In genomic region chr16:87279094-87279658, GRCh38 we compare ENCODE assay signal across 10 cellular contexts. TPM values are rescaled to one million over a fixed set of nuclear protein-coding genes. Genes with fewer than 3 reads are reported as not detected.
A peak's percentile ranks its signal among the peaks of the same experiment; 100 is the strongest.
DNase-seq lines count a peak whose midpoint lies in the region; ATAC-seq, FAIRE-seq and TF ChIP-seq lines count a peak whose summit lies in the region.
"Had no signal": no experiment of that assay in that cellular context is flagged by ENCODE, and none has a peak within 500 bp of the region (broad histone marks: within the 10 kb centered on the region; RNA-seq: fewer than 3 reads in every experiment).

No MANE protein-coding gene starts in this region.

- no peak for TF ChIP-seq POLR2A in K562 (conservative IDR thresholded peaks at IDR 0.05)
- no peak for TF ChIP-seq POLR2A in testis (IDR thresholded peaks at IDR 0.05)

- H3K27me3 ChIP-seq in NT2/D1 (ENCODE audit: insufficient read depth, insufficient read length) (peaks cover 8% of the 10 kb centered on the region), K562 (ENCODE audit: control insufficient read depth in 2 of 2, insufficient read depth in 2 of 2, low read length in 2 of 2) (no peaks in the 10 kb centered on the region), neural progenitor cell (peaks cover 10% of the 10 kb centered on the region), testis (no peaks in the 10 kb centered on the region)

- no peak for TF ChIP-seq EP300 in K562 (IDR thresholded peaks at IDR 0.05; ENCODE audit: low read length)

- no peak for ATAC-seq in K562
- ATAC-seq: CD8-positive, alpha-beta T cell had no signal

- intact Hi-C loops in K562 (cut with micrococcal nuclease) (loop anchor here (5.0 kb wide), 1 partner anchor 217 kb away; no protein-coding TSS in a partner anchor), testis (cut with DNase I; ENCODE audit: low total_unique reads) (loop anchor here (5.0 kb wide), 1 partner anchor 717 kb away; no protein-coding TSS in a partner anchor)

- H3K27me3 Mint-ChIP-seq in neural progenitor cell (ENCODE audit: insufficient read depth, low read depth) = peaks cover 7% of the 10 kb centered on the region

- peaks cover 8% of the 10 kb centered on the region; the same call in 1 of the 2 replicates for H4K20me1 ChIP-seq in K562 (replicated peaks; ENCODE audit: control insufficient read depth, insufficient read depth, low read length)
- H4K20me1 ChIP-seq in neural progenitor cell (ENCODE audit: low read depth) = no peaks in the 10 kb centered on the region

- H2AFZ ChIP-seq in K562 (ENCODE audit: low read depth, low read length) (no peak overlapping the region), neural progenitor cell (replicated peaks) (no peak overlapping the region)

- H3F3A ChIP-seq in neural progenitor cell (ENCODE audit: low read depth) = no peaks in the 10 kb centered on the region

- H3K79me2 ChIP-seq in K562 (ENCODE audit: control insufficient read depth, insufficient read depth, low read length) (no peaks in the 10 kb centered on the region), neural progenitor cell (ENCODE audit: low read depth) (no peaks in the 10 kb centered on the region)

- 47% methylated on average over 18 of the region's 18 CpGs for WGBS in K562 (ENCODE audit: insufficient coverage, low coverage, missing lambda C conversion rate)
- WGBS in testis, 2 donors = 71 to 74% methylated on average over 18 of the region's 18 CpGs

- peaks cover 31% of the 10 kb centered on the region for H3K4me1 Mint-ChIP-seq in neural progenitor cell

- no peaks in the 10 kb centered on the region for H3K9me1 ChIP-seq in K562 (ENCODE audit: control insufficient read depth, insufficient read depth, low read length)

- POLR2A ChIA-PET in K562 (lab: Yijun Ruan, JAX) = interaction anchor here (0.7 kb wide), 1 partner anchor 18 kb away, joined by 3 read pairs; no protein-coding TSS in a partner anchor

- H3K36me3 ChIP-seq in NT2/D1 (ENCODE audit: insufficient read depth, insufficient read length, low read length) (no peaks in the 10 kb centered on the region), K562 (ENCODE audit: control insufficient read depth, insufficient read depth, low read length) (no peaks in the 10 kb centered on the region), neural progenitor cell (no peaks in the 10 kb centered on the region), testis (ENCODE audit: low read depth, missing control alignments) (no peaks in the 10 kb centered on the region)

- H3K4me2 ChIP-seq in K562 (ENCODE audit: insufficient read depth, low read length) = no peak overlapping the region
- peak overlapping the region; percentile 20 for H3K4me2 ChIP-seq in neural progenitor cell

- peak overlapping the region; percentile 66 for H3K9ac ChIP-seq in NT2/D1 (ENCODE audit: insufficient read length, low read depth)
- no peak overlapping the region for H3K9ac ChIP-seq in K562 (ENCODE audit: insufficient read depth in 1 of 2, low read depth in 2 of 2, low read length in 2 of 2)
- H3K9ac ChIP-seq in neural progenitor cell = no peak overlapping the region

- H3K4me1 ChIP-seq in NT2/D1 (ENCODE audit: insufficient read depth, insufficient read length) (peaks cover 11% of the 10 kb centered on the region), K562 (replicated peaks in 1 of 2; ENCODE audit: control insufficient read depth in 2 of 2, insufficient read depth in 2 of 2, low read length in 2 of 2) (peaks cover 0 to 13% of the 10 kb centered on the region in 2 experiments; a peak in 2 of 5 replicates), neural progenitor cell (peaks cover 5% of the 10 kb centered on the region), testis (no peaks in the 10 kb centered on the region)

- H3K36me3 Mint-ChIP-seq in neural progenitor cell = no peaks in the 10 kb centered on the region
- H3K36me3 Mint-ChIP-seq: CD8-positive, alpha-beta T cell had no signal

- DNase-seq in NT2/D1 (ENCODE audit: low read depth, low spot score) = no peak
- DNase-seq in K562 (ENCODE audit: extremely low read depth in 1 of 4, low spot score in 3 of 4) = no peak
- no peak for DNase-seq in neural progenitor cell (ENCODE audit: low spot score)
- DNase-seq in testis = no peak
- DNase-seq in NCI-H446 (lab: John Stamatoyannopoulos, UW) = no peak
- DNase-seq in NOMO-1 (lab: John Stamatoyannopoulos, UW; ENCODE audit: unreplicated experiment in 2 of 2) = no peak
- DNase-seq in AG08396 (ENCODE audit: low spot score) = no peak

- no peaks in the 10 kb centered on the region for H3K9me3 Mint-ChIP-seq in neural progenitor cell
- H3K9me3 Mint-ChIP-seq: CD8-positive, alpha-beta T cell; HFFc6 had no signal

- TF ChIP-seq CTCF in K562 (IDR thresholded peaks at IDR 0.05 in 2 of 3, conservative IDR thresholded peaks at IDR 0.05 in 1 of 3; ENCODE audit: insufficient read depth in 2 of 3, low read depth in 1 of 3, low read length in 3 of 3) (no peak), neural progenitor cell (IDR thresholded peaks at IDR 0.05) (no peak), testis (IDR thresholded peaks at IDR 0.05) (no peak)

- no peak for TF ChIP-seq RAD21 in K562 (CRISPR knock-in tag; conservative IDR thresholded peaks at IDR 0.05 in 1 of 2, IDR thresholded peaks at IDR 0.05 in 1 of 2)

- H3K27ac Mint-ChIP-seq in neural progenitor cell = no peak overlapping the region
- H3K27ac Mint-ChIP-seq: CD8-positive, alpha-beta T cell; HFFc6 had no signal

- no TSS peak for BruUV-seq in K562 (replicated peaks; lab: Mats Ljungman, UMichigan)

- no peaks in the 10 kb centered on the region for H3K9me3 ChIP-seq in NT2/D1 (ENCODE audit: insufficient read depth, low read length)
- no peaks in the 10 kb centered on the region for H3K9me3 ChIP-seq in K562 (replicated peaks; ENCODE audit: control insufficient read depth, insufficient read depth, low read depth, low read length)
- H3K9me3 ChIP-seq in neural progenitor cell (ENCODE audit: low read depth) = no peaks in the 10 kb centered on the region
- no peaks in the 10 kb centered on the region for H3K9me3 ChIP-seq in testis

- no peak overlapping the region for H3K4me3 Mint-ChIP-seq in neural progenitor cell
- H3K4me3 Mint-ChIP-seq: CD8-positive, alpha-beta T cell; HFFc6 had no signal

- H3K27ac ChIP-seq in K562 (ENCODE audit: extremely low read depth, low read depth, low read length) (no peak overlapping the region), neural progenitor cell (no peak overlapping the region), testis (no peak overlapping the region)

- in situ Hi-C loops in K562 (cut with MboI) = loop anchor here (10.0 kb wide), 1 partner anchor 714 kb away; the partner anchor contains the start of gene FOXC2

- CTCF ChIA-PET in K562 (lab: Yijun Ruan, JAX; ENCODE audit: low intra/inter-chr PET ratio) = interaction anchor here (0.7 to 2.0 kb wide), 3 partner anchors 76 to 715 kb away, joined by 4 to 38 read pairs (median 7); no protein-coding TSS in a partner anchor

- H3K4me3 ChIP-seq in NT2/D1 (ENCODE audit: insufficient read length, low read depth) (no peak overlapping the region), K562 (no peak overlapping the region), neural progenitor cell (no peak overlapping the region), testis (no peak overlapping the region)

- no peak for FAIRE-seq in K562 (lab: Jason Lieb, UNC)
- FAIRE-seq: RCC 7860 had no signal

TF ChIP-seq in K562, 482 proteins besides CTCF, POLR2A, EP300 and RAD21:
- TF ChIP-seq ZNF24 (IDR thresholded peaks at IDR 0.05) (peak; percentile 59; the same call in 1 of the 2 replicates), NR2C1 (IDR thresholded peaks at IDR 0.05) (no peak), NR2C1 (tag; IDR thresholded peaks at IDR 0.05) (no peak), ERF (CRISPR knock-in tag; IDR thresholded peaks at IDR 0.05) (no peak), ZNF143 (CRISPR knock-in tag; IDR thresholded peaks at IDR 0.05) (no peak), POLR2H (tag; IDR thresholded peaks at IDR 0.05; ENCODE audit: low read depth) (no peak), TAF9B (IDR thresholded peaks at IDR 0.05; ENCODE audit: partially characterized antibody) (no peak)

RNA-seq across cellular contexts. Expression of gene C16orf95, which starts 38.0 kb away (rescaled TPM):
- total RNA-seq in K562 (2011; cell fraction: chromatin; rRNA removed; ENCODE audit: low replicate concordance) = 15.0 and 27.5 TPM in 2 replicates
- total RNA-seq in K562 (2011; cell fraction: nucleolus; rRNA removed) = 20.7 and 23.5 TPM in 2 replicates
- 12.6 and 13.9 TPM in 2 replicates for total RNA-seq in K562 (2011; cell fraction: nucleoplasm; rRNA removed)
- total RNA-seq in K562 (2014; rRNA removed) = 9.3 and 13.9 TPM in 2 replicates
- total RNA-seq in K562 (2014; rRNA removed; fragmentation: Illumina TruSeq; extraction: Trizol) = 7.4 and 9.4 TPM in 2 replicates
- total RNA-seq in K562 (2015; rRNA removed; fragmentation: Illumina TruSeq; extraction: Trizol) = 9.6 and 10.1 TPM in 2 replicates
- total RNA-seq in K562 (2021) = 20.5 and 22.6 TPM in 2 replicates
- polyA plus RNA-seq in K562 (2011; rRNA removed) = 6.5 and 11.0 TPM in 2 replicates
- 7.6 and 13.1 TPM in 2 replicates for polyA plus RNA-seq in K562 (2011; cell fraction: cytosol; rRNA removed)
- polyA plus RNA-seq in K562 (2011; cell fraction: nucleus; rRNA removed) = 17.5 and 20.0 TPM in 2 replicates
- polyA plus RNA-seq in K562 (2012) = 23.2 and 31.2 TPM in 2 replicates
- 5.9 and 7.2 TPM in 2 replicates for polyA plus RNA-seq in K562 (2014; fragmentation: Illumina TruSeq; extraction: Trizol)
- polyA plus RNA-seq in K562 (2014; fragmentation: Nextera tagmentation; extraction: Ambion mirVana) = 10 to 100 TPM; 13.7 to 15.3 TPM
- 8.5 TPM in 2 replicates for polyA plus RNA-seq in K562 (2014; rRNA removed)
- polyA minus RNA-seq in K562 (2011; rRNA and poly(A)+ RNA removed) = 2.5 and 4.1 TPM in 2 replicates
- 4.9 and 6.0 TPM in 2 replicates for polyA minus RNA-seq in K562 (2011; cell fraction: cytosol; rRNA and poly(A)+ RNA removed)
- polyA minus RNA-seq in K562 (2011; cell fraction: nucleus; rRNA and poly(A)+ RNA removed) = 10.5 and 13.0 TPM in 2 replicates
- total RNA-seq in neural progenitor cell (ENCODE audit: low replicate concordance) = 4.8 and 6.7 TPM in 2 replicates
- 10 to 100 TPM; 53.1 to 71.9 TPM for total RNA-seq in testis
- 203 TPM for polyA plus RNA-seq in testis (ENCODE audit: insufficient read depth, low read depth, low replicate concordance)
